13 cellular contexts compared by ENCODE assay signal in the genomic region with DNA sequence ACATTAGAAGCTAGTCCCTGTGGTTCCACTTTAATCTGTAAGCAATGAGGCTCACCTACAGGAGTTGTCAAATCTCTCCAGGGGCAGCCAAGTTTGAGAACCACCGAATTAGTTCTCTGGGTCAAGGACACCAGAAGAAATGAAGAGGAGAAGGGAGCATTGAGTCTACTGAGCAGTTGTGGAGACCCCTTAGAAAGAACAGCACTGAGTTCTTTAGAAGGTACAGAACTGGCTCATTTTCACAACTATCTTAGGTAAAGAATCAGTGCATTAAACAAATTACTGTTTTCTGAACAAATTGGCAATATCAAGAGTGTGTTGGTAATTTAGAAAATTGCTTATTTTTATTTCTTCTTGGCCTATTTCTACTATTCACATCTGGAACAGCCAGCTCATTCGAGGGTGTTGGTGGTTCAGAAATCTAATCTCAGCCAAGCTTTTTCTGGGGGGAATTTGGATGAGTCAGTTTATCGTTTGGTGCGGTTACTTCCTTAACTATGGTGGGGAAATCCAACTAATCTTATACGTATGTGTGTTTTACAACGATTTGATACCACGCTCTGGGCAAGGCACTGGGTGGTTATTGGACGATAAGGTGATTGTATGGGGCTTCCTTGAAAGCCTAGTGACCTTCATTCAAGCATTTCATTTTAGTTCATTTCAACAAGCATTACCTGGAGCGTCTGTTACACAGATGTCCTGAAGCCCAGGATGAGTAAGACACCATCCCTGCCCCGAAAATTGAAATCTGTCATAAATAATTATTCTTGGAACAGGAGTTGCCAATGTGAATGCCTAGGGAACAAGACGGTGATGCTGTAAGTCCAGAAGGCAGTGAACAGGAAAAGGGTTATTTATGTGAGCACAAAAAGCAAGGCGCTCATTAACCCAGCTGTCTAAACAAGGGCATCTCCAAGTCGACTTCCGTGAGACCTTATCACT. TPM values are rescaled to one million over a fixed set of nuclear protein-coding genes. Genes with fewer than 3 reads are reported as not detected.
DNase-seq lines count a peak whose midpoint lies in the region; ATAC-seq and TF ChIP-seq lines count a peak whose summit lies in the region.
"Had no signal": no experiment of that assay in that cellular context is flagged by ENCODE, and none has a peak within 500 bp of the region (broad histone marks: within the 10 kb centered on the region; RNA-seq: fewer than 3 reads in every experiment).

No MANE protein-coding gene starts in this region.

- H3K9me3 ChIP-seq in colonic mucosa = no peaks in the 10 kb centered on the region

- TF ChIP-seq POLR2A in erythroblast (IDR thresholded peaks at IDR 0.05; ENCODE audit: low read length) = no peak

- no peaks in the 10 kb centered on the region for H3K9me3 Mint-ChIP-seq in activated CD8-positive, alpha-beta T cell treated with anti-CD3 and anti-CD28 coated beads for 36 hours
- H3K9me3 Mint-ChIP-seq in activated CD8-positive, alpha-beta T cell treated with anti-CD3 and anti-CD28 coated beads, Interleukin-2, amount 10 ng/mL, durations not matched to agents 7 days and 5 days (ENCODE audit: insufficient read depth) = no peaks in the 10 kb centered on the region
- H3K9me3 Mint-ChIP-seq in stimulated activated memory B cell treated with anti-CD40 and anti-IgM and Interleukin-4, amounts not matched to agents 10 μg/mL and 1 μg/mL and 100 μg/mL, for 72 hours = no peaks in the 10 kb centered on the region

- H3K27me3 Mint-ChIP-seq in activated CD8-positive, alpha-beta T cell treated with anti-CD3 and anti-CD28 coated beads for 36 hours = peaks cover 10% of the 10 kb centered on the region
- H3K27me3 Mint-ChIP-seq in activated CD8-positive, alpha-beta T cell treated with anti-CD3 and anti-CD28 coated beads, Interleukin-2, amount 10 ng/mL, durations not matched to agents 7 days and 5 days (ENCODE audit: low read depth) = peaks cover 16% of the 10 kb centered on the region
- H3K27me3 Mint-ChIP-seq in stimulated activated memory B cell treated with anti-CD40 and anti-IgM and Interleukin-4, amounts not matched to agents 10 μg/mL and 1 μg/mL and 100 μg/mL, for 72 hours = peaks cover 61% of the 10 kb centered on the region

- peak; percentile 29 for DNase-seq in activated CD8-positive, alpha-beta T cell treated with anti-CD3 and anti-CD28 coated beads for 36 hours
- no peak for DNase-seq in activated CD8-positive, alpha-beta T cell treated with anti-CD3 and anti-CD28 coated beads, Interleukin-2, amount 10 ng/mL, durations not matched to agents 7 days and 5 days
- DNase-seq in colonic mucosa (peak; percentile 67), NCI-H2107 (lab: John Stamatoyannopoulos, UW) (no peak), erythroblast (lab: John Stamatoyannopoulos, UW) (no peak), DMS 273 treated with DMSO at 0.1 percent for 48 hours (lab: John Stamatoyannopoulos, UW) (no peak)
- DNase-seq: activated T-cell treated with anti-CD3 and anti-CD28 coated beads, Interleukin-2, amount 50 U/mL, for 48 hours; NCI-H526 treated with DMSO at 0.1 percent for 48 hours; stimulated activated CD8-positive, alpha-beta memory T cell treated with anti-CD3 and anti-CD28 coated beads, Interleukin-4, amount 100 ng/mL, for 48 hours had no signal

- no peak overlapping the region for H3K4me3 Mint-ChIP-seq in activated CD8-positive, alpha-beta T cell treated with anti-CD3 and anti-CD28 coated beads for 36 hours
- no peak overlapping the region for H3K4me3 Mint-ChIP-seq in activated CD8-positive, alpha-beta T cell treated with anti-CD3 and anti-CD28 coated beads, Interleukin-2, amount 10 ng/mL, durations not matched to agents 7 days and 5 days
- no peak overlapping the region for H3K4me3 Mint-ChIP-seq in stimulated activated memory B cell treated with anti-CD40 and anti-IgM and Interleukin-4, amounts not matched to agents 10 μg/mL and 1 μg/mL and 100 μg/mL, for 72 hours

- no peak for TF ChIP-seq CTCF in activated CD8-positive, alpha-beta T cell treated with anti-CD3 and anti-CD28 coated beads for 36 hours (IDR thresholded peaks at IDR 0.05)
- TF ChIP-seq CTCF in colonic mucosa (IDR thresholded peaks at IDR 0.05) = no peak

- no peaks in the 10 kb centered on the region for H3K36me3 Mint-ChIP-seq in activated CD8-positive, alpha-beta T cell treated with anti-CD3 and anti-CD28 coated beads for 36 hours (ENCODE audit: low read depth)
- H3K36me3 Mint-ChIP-seq in activated CD8-positive, alpha-beta T cell treated with anti-CD3 and anti-CD28 coated beads, Interleukin-2, amount 10 ng/mL, durations not matched to agents 7 days and 5 days (ENCODE audit: low read depth) = no peaks in the 10 kb centered on the region
- H3K36me3 Mint-ChIP-seq in stimulated activated memory B cell treated with anti-CD40 and anti-IgM and Interleukin-4, amounts not matched to agents 10 μg/mL and 1 μg/mL and 100 μg/mL, for 72 hours = no peaks in the 10 kb centered on the region

- peaks cover 6% of the 10 kb centered on the region for H3K4me1 Mint-ChIP-seq in activated CD8-positive, alpha-beta T cell treated with anti-CD3 and anti-CD28 coated beads for 36 hours (ENCODE audit: low read depth)
- peaks cover under 1% of the 10 kb centered on the region for H3K4me1 Mint-ChIP-seq in activated CD8-positive, alpha-beta T cell treated with anti-CD3 and anti-CD28 coated beads, Interleukin-2, amount 10 ng/mL, durations not matched to agents 7 days and 5 days (ENCODE audit: low read depth)
- peaks cover 11% of the 10 kb centered on the region for H3K4me1 Mint-ChIP-seq in stimulated activated memory B cell treated with anti-CD40 and anti-IgM and Interleukin-4, amounts not matched to agents 10 μg/mL and 1 μg/mL and 100 μg/mL, for 72 hours

- no peak overlapping the region for H3K27ac Mint-ChIP-seq in activated CD8-positive, alpha-beta T cell treated with anti-CD3 and anti-CD28 coated beads for 36 hours
- H3K27ac Mint-ChIP-seq in activated CD8-positive, alpha-beta T cell treated with anti-CD3 and anti-CD28 coated beads, Interleukin-2, amount 10 ng/mL, durations not matched to agents 7 days and 5 days = no peak overlapping the region
- H3K27ac Mint-ChIP-seq in stimulated activated memory B cell treated with anti-CD40 and anti-IgM and Interleukin-4, amounts not matched to agents 10 μg/mL and 1 μg/mL and 100 μg/mL, for 72 hours = no peak overlapping the region

- H3K36me3 ChIP-seq in colonic mucosa = no peaks in the 10 kb centered on the region

- peak; percentile 76 for ATAC-seq in activated CD8-positive, alpha-beta T cell treated with anti-CD3 and anti-CD28 coated beads for 36 hours
- ATAC-seq in activated CD8-positive, alpha-beta T cell treated with anti-CD3 and anti-CD28 coated beads, Interleukin-2, amount 10 ng/mL, durations not matched to agents 7 days and 5 days = no peak
- ATAC-seq in HG03442 (IDR thresholded peaks at IDR 0.05; ENCODE audit: unreplicated experiment) = peak; percentile 45
- ATAC-seq in stimulated activated memory B cell treated with anti-CD40 and anti-IgM and Interleukin-4, amounts not matched to agents 10 μg/mL and 1 μg/mL and 100 μg/mL, for 72 hours = peak; percentile 67

- POLR2A ChIA-PET in activated CD8-positive, alpha-beta T cell treated with anti-CD3 and anti-CD28 coated beads for 36 hours (lab: Charles Lee) = no interaction called here
- POLR2A ChIA-PET in activated CD8-positive, alpha-beta T cell treated with anti-CD3 and anti-CD28 coated beads, Interleukin-2, amount 10 ng/mL, durations not matched to agents 7 days and 5 days (lab: Charles Lee) = no interaction called here

- intact Hi-C loops in activated CD8-positive, alpha-beta T cell treated with anti-CD3 and anti-CD28 coated beads for 36 hours (cut with micrococcal nuclease) = no loop called here
- intact Hi-C loops in colonic mucosa (cut with DNase I) = no loop called here

- no peaks in the 10 kb centered on the region for H3K27me3 ChIP-seq in colonic mucosa

- H3K4me1 ChIP-seq in colonic mucosa = peaks cover 16% of the 10 kb centered on the region

- CTCF ChIA-PET in activated CD8-positive, alpha-beta T cell treated with anti-CD3 and anti-CD28 coated beads for 36 hours (lab: Charles Lee) = interaction anchor here (1.1 kb wide), 1 partner anchor 277 kb away, joined by 3 read pairs; no protein-coding TSS in a partner anchor
- CTCF ChIA-PET in activated CD8-positive, alpha-beta T cell treated with anti-CD3 and anti-CD28 coated beads, Interleukin-2, amount 10 ng/mL, durations not matched to agents 7 days and 5 days (lab: Charles Lee) = no interaction called here

- peak overlapping the region; percentile 73 for H3K27ac ChIP-seq in colonic mucosa
- H3K27ac ChIP-seq: coronary artery, KMS-11 had no signal

- no peak overlapping the region for H3K4me3 ChIP-seq in colonic mucosa
- H3K4me3 ChIP-seq: coronary artery had no signal

- peak overlapping the region in 1 of 2 donors; percentile 44 for H3K9ac ChIP-seq in colonic mucosa (ENCODE audit: low read depth in 2 of 2, low read length in 2 of 2)
- H3K9ac ChIP-seq: KMS-11 had no signal

RNA-seq across cellular contexts. Expression of gene TMPRSS2, which starts 52.0 kb away (rescaled TPM):
- total RNA-seq in activated CD8-positive, alpha-beta T cell treated with anti-CD3 and anti-CD28 coated beads for 36 hours = not detected
- not detected for total RNA-seq in activated CD8-positive, alpha-beta T cell treated with anti-CD3 and anti-CD28 coated beads, Interleukin-2, amount 10 ng/mL, durations not matched to agents 7 days and 5 days
- 100 to 1,000 TPM; 261 to 408 TPM for total RNA-seq in colonic mucosa

Comparison
In these comparisons a context has a peak if more than half of its experiments do, and no peak if none do; other contexts are left out.
1. DNase-seq: peak in activated CD8-positive, alpha-beta T cell treated with anti-CD3 and anti-CD28 coated beads for 36 hours (single experiment) and colonic mucosa (single experiment); none in activated CD8-positive, alpha-beta T cell treated with anti-CD3 and anti-CD28 coated beads, Interleukin-2, amount 10 ng/mL, durations not matched to agents 7 days and 5 days (single experiment), NCI-H2107 (single experiment), erythroblast (0 of 2) and DMS 273 treated with DMSO at 0.1 percent for 48 hours (single experiment).
2. RNA of gene TMPRSS2, which starts 52.0 kb away (total RNA-seq): 261 to 408 TPM in colonic mucosa; not detected in activated CD8-positive, alpha-beta T cell treated with anti-CD3 and anti-CD28 coated beads for 36 hours and not detected in activated CD8-positive, alpha-beta T cell treated with anti-CD3 and anti-CD28 coated beads, Interleukin-2, amount 10 ng/mL, durations not matched to agents 7 days and 5 days; every median in the first group is over 100 times any median in the second.